Comparison of ENCODE assay signal across 13 cellular contexts in the genomic region with DNA sequence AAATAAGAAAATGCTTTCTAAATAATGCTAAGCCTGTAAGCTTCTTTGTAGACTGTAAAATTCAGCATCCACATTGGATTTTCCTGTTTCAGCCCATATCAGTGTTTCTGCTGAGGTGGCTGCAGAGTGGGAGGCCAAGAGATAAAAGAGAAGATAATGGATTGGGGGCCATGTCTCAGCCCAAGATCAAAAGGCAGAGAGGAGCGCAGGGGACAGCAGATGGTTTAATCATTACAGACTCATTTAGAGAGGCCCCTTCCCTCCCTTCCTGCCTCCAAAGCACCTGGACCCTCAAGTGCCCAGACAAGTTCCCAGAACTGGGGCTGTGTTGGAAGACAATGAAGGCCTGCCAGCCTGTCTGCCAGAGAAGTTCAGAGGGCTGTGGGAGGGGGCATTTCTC.
"Had no signal": no experiment of that assay in that cellular context is flagged by ENCODE, and none has a peak within 500 bp of the region (broad histone marks: within the 10 kb centered on the region; RNA-seq: fewer than 3 reads in every experiment).

No MANE protein-coding gene starts in this region.

- H3K4me3 Mint-ChIP-seq: activated CD8-positive, alpha-beta T cell treated with anti-CD3 and anti-CD28 coated beads for 36 hours; stimulated activated effector memory CD8-positive, alpha-beta T cell treated with anti-CD3 and anti-CD28 coated beads, Interleukin-12 subunit alpha, Interleukin-12 subunit beta, amount 100 ng/mL, for 72 hours; WTC11 had no signal

- H3K4me1 ChIP-seq: upper lobe of right lung had no signal

- H3K27ac ChIP-seq: hepatocyte, neutrophil, thoracic aorta, upper lobe of right lung had no signal

- H3K27me3 ChIP-seq: hepatocyte, upper lobe of right lung had no signal

- H3K4me3 ChIP-seq: hepatocyte, thoracic aorta, upper lobe of right lung had no signal

- H3K36me3 Mint-ChIP-seq: activated naive CD4-positive, alpha-beta T cell treated with anti-CD3 and anti-CD28 coated beads, Interleukin-2, amount 50 U/mL, for 72 hours; naive B cell; stimulated activated effector memory CD8-positive, alpha-beta T cell treated with anti-CD3 and anti-CD28 coated beads, Interleukin-12 subunit alpha, Interleukin-12 subunit beta, amount 100 ng/mL, for 72 hours; WTC11 had no signal

- H3K27ac Mint-ChIP-seq: activated CD8-positive, alpha-beta T cell treated with anti-CD3 and anti-CD28 coated beads for 36 hours; activated naive CD4-positive, alpha-beta T cell treated with anti-CD3 and anti-CD28 coated beads, Interleukin-2, amount 50 U/mL, for 72 hours; stimulated activated effector memory CD8-positive, alpha-beta T cell treated with anti-CD3 and anti-CD28 coated beads, Interleukin-12 subunit alpha, Interleukin-12 subunit beta, amount 100 ng/mL, for 72 hours; WTC11 had no signal

- H3K36me3 ChIP-seq: neutrophil, thoracic aorta, upper lobe of right lung had no signal

- H3K9me3 Mint-ChIP-seq: activated CD8-positive, alpha-beta T cell treated with anti-CD3 and anti-CD28 coated beads for 36 hours; activated naive CD4-positive, alpha-beta T cell treated with anti-CD3 and anti-CD28 coated beads, Interleukin-2, amount 50 U/mL, for 72 hours; naive B cell; stimulated activated effector memory CD8-positive, alpha-beta T cell treated with anti-CD3 and anti-CD28 coated beads, Interleukin-12 subunit alpha, Interleukin-12 subunit beta, amount 100 ng/mL, for 72 hours; WTC11 had no signal

- H3K9me3 ChIP-seq: neutrophil, thoracic aorta, upper lobe of right lung had no signal

- DNase-seq: activated CD4-positive, alpha-beta T cell treated with anti-CD3 and anti-CD28 coated beads for 4 hours; activated CD8-positive, alpha-beta T cell treated with anti-CD3 and anti-CD28 coated beads for 36 hours; activated effector memory CD4-positive, alpha-beta T cell treated with anti-CD3 and anti-CD28 coated beads, Interleukin-2, amount 50 U/mL, for 16 hours; activated T-cell treated with anti-CD3 and anti-CD28 coated beads, Interleukin-2, amount 50 U/mL, for 48 hours; islet precursor cell; naive B cell; upper lobe of right lung had no signal
